ENCODE assay signal across 18 cellular contexts in genomic region chr20:35854697-35855434, GRCh38.
A peak's percentile ranks its signal among the peaks of the same experiment; 100 is the strongest.
DNase-seq lines count a peak whose midpoint lies in the region; ATAC-seq and TF ChIP-seq lines count a peak whose summit lies in the region.
"Had no signal": no experiment of that assay in that cellular context is flagged by ENCODE, and none has a peak within 500 bp of the region (broad histone marks: within the 10 kb centered on the region; RNA-seq: fewer than 3 reads in every experiment).

No MANE protein-coding gene starts in this region.

- no peak for TF ChIP-seq CTCF in fibroblast of the aortic adventitia (IDR thresholded peaks at IDR 0.05; ENCODE audit: insufficient read depth, low read length)

- H3K4me3 ChIP-seq in fibroblast of the aortic adventitia (ENCODE audit: low read depth, low read length) = no peak overlapping the region
- H3K4me3 ChIP-seq: upper lobe of left lung had no signal

- no peaks in the 10 kb centered on the region for H3K27me3 Mint-ChIP-seq in activated CD4-positive, alpha-beta T cell treated with anti-CD3 and anti-CD28 coated beads, Interleukin-2, amount 10 ng/mL, durations not matched to agents 7 days and 5 days
- H3K27me3 Mint-ChIP-seq in stimulated activated memory B cell treated with anti-CD40 and anti-IgM and Interleukin-4, amounts not matched to agents 10 μg/mL and 1 μg/mL and 100 μg/mL, for 72 hours = no peaks in the 10 kb centered on the region

- no peak for DNase-seq in activated CD4-positive, alpha-beta T cell treated with anti-CD3 and anti-CD28 coated beads, Interleukin-2, amount 10 ng/mL, durations not matched to agents 7 days and 5 days
- no peak for DNase-seq in activated CD4-positive, alpha-beta T cell treated with anti-CD3 and anti-CD28 coated beads for 1 hour
- peak; percentile 9 for DNase-seq in OCI-M1 (lab: John Stamatoyannopoulos, UW)
- DNase-seq in fibroblast of the aortic adventitia (ENCODE audit: low read depth) = peak; percentile 22
- DNase-seq in NOMO-1 treated with DMSO at 0.1 percent for 48 hours (lab: John Stamatoyannopoulos, UW; ENCODE audit: unreplicated experiment) = no peak
- no peak for DNase-seq in cortex of kidney (lab: John Stamatoyannopoulos, UW)
- DNase-seq in HUDEP-2 (lab: John Stamatoyannopoulos, UW; ENCODE audit: unreplicated experiment in 76 of 76) = no peak
- DNase-seq: activated CD4-positive, alpha-beta T cell treated with anti-CD3 and anti-CD28 coated beads, Interleukin-2, amount 50 U/mL, for 4 hours; activated T-cell treated with anti-CD3 and anti-CD28 coated beads, Interleukin-2, amount 50 U/mL, for 1 hour; cerebellar nuclear complex; GOT3; NCI-H187 treated with DMSO at 0.1 percent for 48 hours; NCI-H510A treated with DMSO at 0.1 percent for 48 hours; nephron progenitor cell; stimulated activated CD4-positive, alpha-beta T cell treated with anti-CD3 and anti-CD28 coated beads, Interleukin-12 subunit alpha, Interleukin-12 subunit beta, amount 100 ng/mL, for 4 hours; stimulated activated naive CD8-positive, alpha-beta T cell treated with anti-CD3 and anti-CD28 coated beads, Interleukin-15, Interleukin-2, amounts not matched to agents 100 U/mL and 50 U/mL, for 24 hours; upper lobe of left lung had no signal

- peaks cover 36% of the 10 kb centered on the region for H3K36me3 Mint-ChIP-seq in activated CD4-positive, alpha-beta T cell treated with anti-CD3 and anti-CD28 coated beads, Interleukin-2, amount 10 ng/mL, durations not matched to agents 7 days and 5 days (ENCODE audit: low read depth)
- H3K36me3 Mint-ChIP-seq in stimulated activated memory B cell treated with anti-CD40 and anti-IgM and Interleukin-4, amounts not matched to agents 10 μg/mL and 1 μg/mL and 100 μg/mL, for 72 hours = peaks cover 37% of the 10 kb centered on the region

- CTCF ChIA-PET in activated CD4-positive, alpha-beta T cell treated with anti-CD3 and anti-CD28 coated beads, Interleukin-2, amount 10 ng/mL, durations not matched to agents 7 days and 5 days (lab: Charles Lee) = no interaction called here

- H3K9me3 Mint-ChIP-seq in activated CD4-positive, alpha-beta T cell treated with anti-CD3 and anti-CD28 coated beads, Interleukin-2, amount 10 ng/mL, durations not matched to agents 7 days and 5 days = no peaks in the 10 kb centered on the region
- H3K9me3 Mint-ChIP-seq in stimulated activated memory B cell treated with anti-CD40 and anti-IgM and Interleukin-4, amounts not matched to agents 10 μg/mL and 1 μg/mL and 100 μg/mL, for 72 hours = no peaks in the 10 kb centered on the region
- H3K9me3 Mint-ChIP-seq: nephron progenitor cell had no signal

- POLR2A ChIA-PET in activated CD4-positive, alpha-beta T cell treated with anti-CD3 and anti-CD28 coated beads, Interleukin-2, amount 10 ng/mL, durations not matched to agents 7 days and 5 days (lab: Charles Lee) = no interaction called here

- H3K4me3 Mint-ChIP-seq in activated CD4-positive, alpha-beta T cell treated with anti-CD3 and anti-CD28 coated beads, Interleukin-2, amount 10 ng/mL, durations not matched to agents 7 days and 5 days = no peak overlapping the region
- no peak overlapping the region for H3K4me3 Mint-ChIP-seq in stimulated activated memory B cell treated with anti-CD40 and anti-IgM and Interleukin-4, amounts not matched to agents 10 μg/mL and 1 μg/mL and 100 μg/mL, for 72 hours
- H3K4me3 Mint-ChIP-seq: nephron progenitor cell had no signal

- ATAC-seq in stimulated activated memory B cell treated with anti-CD40 and anti-IgM and Interleukin-4, amounts not matched to agents 10 μg/mL and 1 μg/mL and 100 μg/mL, for 72 hours = no peak
- ATAC-seq: stimulated activated naive CD8-positive, alpha-beta T cell treated with anti-CD3 and anti-CD28 coated beads, Interleukin-15, Interleukin-2, amounts not matched to agents 100 U/mL and 50 U/mL, for 24 hours had no signal

- peaks cover 4% of the 10 kb centered on the region for H3K4me1 Mint-ChIP-seq in activated CD4-positive, alpha-beta T cell treated with anti-CD3 and anti-CD28 coated beads, Interleukin-2, amount 10 ng/mL, durations not matched to agents 7 days and 5 days
- peaks cover 11% of the 10 kb centered on the region for H3K4me1 Mint-ChIP-seq in stimulated activated memory B cell treated with anti-CD40 and anti-IgM and Interleukin-4, amounts not matched to agents 10 μg/mL and 1 μg/mL and 100 μg/mL, for 72 hours
- H3K4me1 Mint-ChIP-seq: nephron progenitor cell had no signal

- H3K27ac Mint-ChIP-seq in activated CD4-positive, alpha-beta T cell treated with anti-CD3 and anti-CD28 coated beads, Interleukin-2, amount 10 ng/mL, durations not matched to agents 7 days and 5 days = peak overlapping the region; percentile 28
- peak overlapping the region; percentile 62 for H3K27ac Mint-ChIP-seq in stimulated activated memory B cell treated with anti-CD40 and anti-IgM and Interleukin-4, amounts not matched to agents 10 μg/mL and 1 μg/mL and 100 μg/mL, for 72 hours
- H3K27ac Mint-ChIP-seq: nephron progenitor cell had no signal

Comparison
In these comparisons a context has a peak if more than half of its experiments do, and no peak if none do; other contexts are left out.
1. DNase-seq: peak in OCI-M1 (single experiment) and fibroblast of the aortic adventitia (single experiment); none in activated CD4-positive, alpha-beta T cell treated with anti-CD3 and anti-CD28 coated beads, Interleukin-2, amount 10 ng/mL, durations not matched to agents 7 days and 5 days (single experiment), activated CD4-positive, alpha-beta T cell treated with anti-CD3 and anti-CD28 coated beads for 1 hour (single experiment), NOMO-1 treated with DMSO at 0.1 percent for 48 hours (single experiment), cortex of kidney (single experiment) and HUDEP-2 (0 of 76).